ENCODE assay signal across 18 cellular contexts in genomic region chr1:112389689-112390088, GRCh38. TPM values are rescaled to one million over a fixed set of nuclear protein-coding genes. Genes with fewer than 3 reads are reported as not detected.
A peak's percentile ranks its signal among the peaks of the same experiment; 100 is the strongest.
DNase-seq lines count a peak whose midpoint lies in the region; ATAC-seq and TF ChIP-seq lines count a peak whose summit lies in the region.
"Had no signal": no experiment of that assay in that cellular context is flagged by ENCODE, and none has a peak within 500 bp of the region (broad histone marks: within the 10 kb centered on the region; RNA-seq: fewer than 3 reads in every experiment).

No MANE protein-coding gene starts in this region.

- CTCF ChIA-PET in IMR-90 (lab: Yijun Ruan, JAX): interaction anchor here (1.0 to 1.3 kb wide), 3 partner anchors 11 to 318 kb away, joined by 3 to 4 read pairs (median 3); no protein-coding TSS in a partner anchor

- no peak overlapping the region for H2BK20ac ChIP-seq in IMR-90 (ENCODE audit: low read depth, low read length)

- H4K5ac ChIP-seq in IMR-90 (ENCODE audit: low read depth, low read length): no peak overlapping the region

- no peak overlapping the region for H3K14ac ChIP-seq in IMR-90 (replicated peaks; ENCODE audit: low read depth, low read length)

- no peak overlapping the region for H3K9ac ChIP-seq in IMR-90 (ENCODE audit: low read depth, low read length)

- H3K4me1 Mint-ChIP-seq in activated naive CD4-positive, alpha-beta T cell treated with anti-CD3 and anti-CD28 coated beads, Interleukin-2, amount 50 U/mL, for 24 hours: peaks cover 12% of the 10 kb centered on the region
- H3K4me1 Mint-ChIP-seq in osteocyte (ENCODE audit: unreplicated experiment): peaks cover 55% of the 10 kb centered on the region

- H3K36me3 ChIP-seq in IMR-90 (ENCODE audit: control insufficient read depth, insufficient read depth, low read length): no peaks in the 10 kb centered on the region
- no peaks in the 10 kb centered on the region for H3K36me3 ChIP-seq in esophagus muscularis mucosa
- H3K36me3 ChIP-seq: upper lobe of right lung had no signal

- H4K91ac ChIP-seq in IMR-90 (ENCODE audit: insufficient read depth, low read depth, low read length): no peak overlapping the region

- peaks cover 4% of the 10 kb centered on the region for H3K9me1 ChIP-seq in IMR-90 (ENCODE audit: insufficient read depth, low read length)

- TF ChIP-seq POLR2A in IMR-90 (IDR thresholded peaks at IDR 0.05; ENCODE audit: low read depth, low read length) (no peak), esophagus muscularis mucosa (IDR thresholded peaks at IDR 0.05; ENCODE audit: low read depth) (no peak)

- POLR2A ChIA-PET in IMR-90 (lab: Charles Lee; ENCODE audit: unreplicated experiment): no interaction called here

- H3K4me2 ChIP-seq in IMR-90 (ENCODE audit: low read depth, low read length): no peak overlapping the region

- H2BK120ac ChIP-seq in IMR-90 (ENCODE audit: low read depth, low read length): peak overlapping the region; percentile 41; the same call in 1 of the 2 replicates

- no peak overlapping the region for H3K4me3 Mint-ChIP-seq in activated naive CD4-positive, alpha-beta T cell treated with anti-CD3 and anti-CD28 coated beads, Interleukin-2, amount 50 U/mL, for 24 hours
- H3K4me3 Mint-ChIP-seq in osteocyte (ENCODE audit: unreplicated experiment): no peak overlapping the region
- H3K4me3 Mint-ChIP-seq: CD8-positive, alpha-beta T cell had no signal

- TF ChIP-seq CTCF in IMR-90 (conservative IDR thresholded peaks at IDR 0.05; ENCODE audit: low read depth, low read length) (no peak), esophagus muscularis mucosa (IDR thresholded peaks at IDR 0.05) (no peak), osteocyte (IDR thresholded peaks at IDR 0.05) (no peak)

- H2BK15ac ChIP-seq in IMR-90 (ENCODE audit: low read depth, low read length): no peak overlapping the region

- H2AK9ac ChIP-seq in IMR-90 (replicated peaks; ENCODE audit: low read depth, low read length, poor library complexity): no peak overlapping the region

- peak overlapping the region; percentile 11 for H3K27ac Mint-ChIP-seq in activated naive CD4-positive, alpha-beta T cell treated with anti-CD3 and anti-CD28 coated beads, Interleukin-2, amount 50 U/mL, for 24 hours
- peak overlapping the region in 1 of 2 donors; percentile 72 for H3K27ac Mint-ChIP-seq in activated naive CD4-positive, alpha-beta T cell treated with anti-CD3 and anti-CD28 coated beads, Interleukin-2, amount 50 U/mL, for 72 hours
- peak overlapping the region; percentile 66 for H3K27ac Mint-ChIP-seq in osteocyte (ENCODE audit: unreplicated experiment)
- H3K27ac Mint-ChIP-seq: CD8-positive, alpha-beta T cell; nephron had no signal

- peaks cover 19% of the 10 kb centered on the region for H3K27me3 Mint-ChIP-seq in activated naive CD4-positive, alpha-beta T cell treated with anti-CD3 and anti-CD28 coated beads, Interleukin-2, amount 50 U/mL, for 24 hours
- no peaks in the 10 kb centered on the region for H3K27me3 Mint-ChIP-seq in osteocyte (ENCODE audit: unreplicated experiment)

- no peak overlapping the region for H3K4ac ChIP-seq in IMR-90 (ENCODE audit: low read depth, low read length)

- H3K27ac ChIP-seq in IMR-90 (ENCODE audit: insufficient read depth, low read length) (no peak overlapping the region), esophagus muscularis mucosa (replicated peaks in 1 of 4) (peak overlapping the region; percentile 36 to 83 (median 54))
- H3K27ac ChIP-seq: upper lobe of right lung had no signal

- no peak for DNase-seq in activated naive CD4-positive, alpha-beta T cell treated with anti-CD3 and anti-CD28 coated beads, Interleukin-2, amount 50 U/mL, for 72 hours (ENCODE audit: low spot score in 2 of 2)
- DNase-seq in IMR-90 (no peak), esophagus muscularis mucosa (ENCODE audit: extremely low spot score) (no peak), osteocyte (ENCODE audit: extremely low spot score, unreplicated experiment) (no peak), kidney glomerular epithelial cell (lab: John Stamatoyannopoulos, UW) (no peak), OCI-M2 (lab: John Stamatoyannopoulos, UW; ENCODE audit: unreplicated experiment) (no peak), NCI-H2227 treated with DMSO at 0.1 percent for 48 hours (lab: John Stamatoyannopoulos, UW) (no peak)
- DNase-seq: activated CD4-positive, CD25-positive, alpha-beta regulatory T cell treated with anti-CD3 and anti-CD28 coated beads, Interleukin-2, amount 50 U/mL, for 72 hours; activated naive CD4-positive, alpha-beta T cell treated with anti-CD3 and anti-CD28 coated beads, Interleukin-2, amount 50 U/mL, for 16 hours; CD8-positive, alpha-beta T cell; DMS79; head of caudate nucleus; NCI-H1436; NCI-H774; stimulated activated naive CD4-positive, alpha-beta T cell; upper lobe of right lung had no signal

- peak overlapping the region; percentile 35; the same call in 1 of the 2 replicates for H2AK5ac ChIP-seq in IMR-90 (ENCODE audit: low read depth, low read length)

- H3K4me1 ChIP-seq in IMR-90 (ENCODE audit: control insufficient read depth, insufficient read depth, low read length) (peaks cover 5% of the 10 kb centered on the region), esophagus muscularis mucosa (peaks cover 31 to 44% (median 40%) of the 10 kb centered on the region in 4 donors)

- ATAC-seq in activated naive CD4-positive, alpha-beta T cell treated with anti-CD3 and anti-CD28 coated beads, Interleukin-2, amount 50 U/mL, for 72 hours: no peak
- no peak for ATAC-seq in IMR-90 (ENCODE audit: low read depth)
- ATAC-seq: CD8-positive, alpha-beta T cell; upper lobe of right lung had no signal

- no peak for TF ChIP-seq RAD21 in IMR-90 (IDR thresholded peaks at IDR 0.05; ENCODE audit: low read length)

- no peaks in the 10 kb centered on the region for H3K9me3 ChIP-seq in IMR-90 (ENCODE audit: control insufficient read depth, insufficient read depth, low read length)
- H3K9me3 ChIP-seq in esophagus muscularis mucosa: no peaks in the 10 kb centered on the region
- H3K9me3 ChIP-seq: upper lobe of right lung had no signal

- in situ Hi-C loops in IMR-90 (cut with MboI; ENCODE audit: low sequenced_read_pairs): loop anchor here (5.0 kb wide), 3 partner anchors 73 to 318 kb away; partner anchors contain the start of genes CAPZA1, RHOC and ST7L

- H3K4me3 ChIP-seq in IMR-90 (ENCODE audit: insufficient read depth, low read depth, low read length): no peak overlapping the region
- no peak overlapping the region for H3K4me3 ChIP-seq in esophagus muscularis mucosa

- H3K79me1 ChIP-seq in IMR-90 (ENCODE audit: low read depth in 1 of 2, low read length in 2 of 2): peaks cover 4 to 16% of the 10 kb centered on the region in 2 experiments; a peak in 3 of 4 replicates

- H4K8ac ChIP-seq in IMR-90 (ENCODE audit: low read depth in 2 of 2, low read length in 2 of 2): no peak overlapping the region

- H3K23ac ChIP-seq in IMR-90 (ENCODE audit: low read depth, low read length): no peak overlapping the region

- dilution Hi-C loops in IMR-90 (cut with HindIII; ENCODE audit: low sequenced_read_pairs, unreplicated experiment): no loop called here

- H3K27me3 ChIP-seq in IMR-90 (ENCODE audit: control insufficient read depth, insufficient read depth, low read length): peaks cover 5% of the 10 kb centered on the region
- H3K27me3 ChIP-seq in esophagus muscularis mucosa: no peaks in the 10 kb centered on the region
- H3K27me3 ChIP-seq: upper lobe of right lung had no signal

- peak overlapping the region; percentile 37 for H2AFZ ChIP-seq in IMR-90 (replicated peaks; ENCODE audit: low read length, poor library complexity)

- no peaks in the 10 kb centered on the region for H3K9me3 Mint-ChIP-seq in activated naive CD4-positive, alpha-beta T cell treated with anti-CD3 and anti-CD28 coated beads, Interleukin-2, amount 50 U/mL, for 24 hours
- H3K9me3 Mint-ChIP-seq in activated naive CD4-positive, alpha-beta T cell treated with anti-CD3 and anti-CD28 coated beads, Interleukin-2, amount 50 U/mL, for 72 hours: no peaks in the 10 kb centered on the region
- H3K9me3 Mint-ChIP-seq in osteocyte (ENCODE audit: unreplicated experiment): no peaks in the 10 kb centered on the region
- H3K9me3 Mint-ChIP-seq: CD8-positive, alpha-beta T cell; nephron had no signal

- intact Hi-C loops in IMR-90 (cut with micrococcal nuclease) (no loop called here), esophagus muscularis mucosa (cut with DNase I) (loop anchor here (2.0 to 10.0 kb wide), 3 partner anchors 77 to 318 kb away; partner anchors contain the start of gene RHOC)

- TF ChIP-seq EP300 in esophagus muscularis mucosa (IDR thresholded peaks at IDR 0.05): no peak

- no peaks in the 10 kb centered on the region for H4K20me1 ChIP-seq in IMR-90 (ENCODE audit: insufficient read depth, low read length)

- H3K18ac ChIP-seq in IMR-90 (ENCODE audit: low read depth, low read length): no peak overlapping the region

- WGBS in IMR-90 (ENCODE audit: extremely low coverage in 2 of 2, insufficient read length in 1 of 2), 2 experiments: no CpG with 5 or more reads among the region's 6 CpGs
- WGBS in esophagus muscularis mucosa: 60% methylated on average over 6 of the region's 6 CpGs

- BruUV-seq in IMR-90 (replicated peaks; lab: Mats Ljungman, UMichigan): no TSS peak

- no peak overlapping the region for H2BK5ac ChIP-seq in IMR-90 (ENCODE audit: low read depth, low read length, poor library complexity, severe bottlenecking)

- no peaks in the 10 kb centered on the region for H3K36me3 Mint-ChIP-seq in activated naive CD4-positive, alpha-beta T cell treated with anti-CD3 and anti-CD28 coated beads, Interleukin-2, amount 50 U/mL, for 24 hours
- H3K36me3 Mint-ChIP-seq in activated naive CD4-positive, alpha-beta T cell treated with anti-CD3 and anti-CD28 coated beads, Interleukin-2, amount 50 U/mL, for 72 hours: no peaks in the 10 kb centered on the region
- no peaks in the 10 kb centered on the region for H3K36me3 Mint-ChIP-seq in osteocyte (ENCODE audit: unreplicated experiment)
- H3K36me3 Mint-ChIP-seq: CD8-positive, alpha-beta T cell had no signal

- H3K56ac ChIP-seq in IMR-90 (ENCODE audit: extremely low read depth, insufficient read depth, low read length): no peak overlapping the region

TF ChIP-seq in IMR-90, 13 proteins besides CTCF, POLR2A, EP300 and RAD21 (continues in another document):
- no peak for TF ChIP-seq MAZ (IDR thresholded peaks at IDR 0.05; ENCODE audit: borderline replicate concordance, low read depth, low read length)

RNA-seq across cellular contexts. Expression of gene CTTNBP2NL, which starts 6.3 kb away (rescaled TPM):
- total RNA-seq in activated naive CD4-positive, alpha-beta T cell treated with anti-CD3 and anti-CD28 coated beads, Interleukin-2, amount 50 U/mL, for 72 hours: 1 to 10 TPM; 3.4 to 5.5 TPM
- total RNA-seq in IMR-90 (2012; rRNA removed) (22.0 and 31.7 TPM in 2 replicates), esophagus muscularis mucosa (10 to 100 TPM; 16.2 to 26.9 (median 19.0) TPM), osteocyte (50.6 and 54.2 TPM in 2 replicates)
- 11.0 and 12.4 TPM in 2 replicates for polyA plus RNA-seq in IMR-90 (2012; rRNA removed)
- polyA plus RNA-seq in IMR-90 (2012; cell fraction: cytosol; rRNA removed): 2.7 and 4.7 TPM in 2 replicates
- 4.7 and 13.2 TPM in 2 replicates for polyA plus RNA-seq in IMR-90 (2012; cell fraction: nucleus; rRNA removed; ENCODE audit: low replicate concordance)
- total RNA-seq: CD8-positive, alpha-beta T cell had no signal
